In genomic region chr9:127131871-127132270, GRCh38 we compare ENCODE assay signal across 1 cellular context.
TF ChIP-seq lines count a peak whose summit lies in the region.

No MANE protein-coding gene starts in this region.

TF ChIP-seq in H1, 55 proteins besides CTCF, POLR2A, EP300 and RAD21 (continued from another document):
- TF ChIP-seq CHD7 (IDR thresholded peaks at IDR 0.05; ENCODE audit: insufficient replicate concordance, low read length), result no peak
- TF ChIP-seq SAP30 (IDR thresholded peaks at IDR 0.05; ENCODE audit: insufficient read depth, insufficient replicate concordance, low read length), result no peak
- no peak for TF ChIP-seq POLR2AphosphoS5 (IDR thresholded peaks at IDR 0.05; ENCODE audit: low read depth, low read length)
- TF ChIP-seq TAF1 (IDR thresholded peaks at IDR 0.05; ENCODE audit: low read depth, low read length), result no peak
